ENCODE assay signal across 1 cellular context in genomic region chr2:27822049-27822448, GRCh38.
A peak's percentile ranks its signal among the peaks of the same experiment; 100 is the strongest.
TF ChIP-seq lines count a peak whose summit lies in the region.

No MANE protein-coding gene starts in this region.

TF ChIP-seq in HepG2, 621 proteins besides CTCF, POLR2A, EP300 and RAD21:
- no peak for TF ChIP-seq ETV6 (CRISPR knock-in tag; conservative IDR thresholded peaks at IDR 0.05)
- TF ChIP-seq MAFK (conservative IDR thresholded peaks at IDR 0.05 in 1 of 2, IDR thresholded peaks at IDR 0.05 in 1 of 2; ENCODE audit: low read length in 2 of 2), result 0 out of 4 replicates have a peak, but pooled peaks have one; percentile 5 to 9
- no peak for TF ChIP-seq SOX5 (CRISPR knock-in tag; IDR thresholded peaks at IDR 0.05; ENCODE audit: borderline replicate concordance)
- TF ChIP-seq FOXO4 (CRISPR knock-in tag; conservative IDR thresholded peaks at IDR 0.05), result 0 out of 2 replicates have a peak, but pooled peaks have one; percentile 50
- no peak for TF ChIP-seq ZNF644 (CRISPR knock-in tag; IDR thresholded peaks at IDR 0.05; ENCODE audit: low read depth)
- TF ChIP-seq ZNF549 (CRISPR knock-in tag; IDR thresholded peaks at IDR 0.05), result no peak
